In the genomic region with DNA sequence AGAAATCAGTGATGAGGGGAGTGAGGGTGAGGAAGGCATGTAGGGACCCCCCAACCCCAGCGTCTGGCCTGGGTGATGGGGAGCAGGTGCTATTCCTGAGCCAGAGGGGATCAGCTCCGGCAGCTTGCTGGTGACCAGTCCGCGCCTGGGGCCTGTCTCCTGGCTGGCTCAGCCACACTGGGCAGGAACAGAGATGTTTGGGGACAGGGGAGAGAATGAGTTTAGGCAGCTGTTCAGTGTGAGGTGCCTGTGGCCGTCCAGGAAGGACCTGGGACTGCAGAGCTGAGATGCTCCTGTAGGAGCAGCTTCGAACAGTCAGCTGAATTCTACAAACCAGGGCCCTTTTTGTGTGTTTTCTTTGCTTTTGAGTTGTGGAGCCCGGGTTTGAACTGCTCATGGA, we compare ENCODE assay signal across 16 cellular contexts. TPM values are rescaled to one million over a fixed set of nuclear protein-coding genes. Genes with fewer than 3 reads are reported as not detected.
"Had no signal": no experiment of that assay in that cellular context is flagged by ENCODE, and none has a peak within 500 bp of the region (broad histone marks: within the 10 kb centered on the region; RNA-seq: fewer than 3 reads in every experiment).

No MANE protein-coding gene starts in this region.

- H3K27me3 ChIP-seq: ascending aorta, cardiac muscle cell, dorsolateral prefrontal cortex, heart left ventricle, testis had no signal

- H3K27ac ChIP-seq: ascending aorta, cardiac muscle cell, dorsolateral prefrontal cortex, testis had no signal

- H3K4me3 ChIP-seq: ascending aorta, cardiac muscle cell, dorsolateral prefrontal cortex, heart left ventricle, lung, testis had no signal

- H3K4me3 Mint-ChIP-seq: activated CD4-positive, alpha-beta T cell treated with anti-CD3 and anti-CD28 coated beads, Interleukin-2, amount 10 ng/mL, durations not matched to agents 7 days and 5 days; activated naive CD8-positive, alpha-beta T cell treated with anti-CD3 and anti-CD28 coated beads, Interleukin-2, amount 50 U/mL, for 24 hours; activated T-helper 1 cell treated with anti-CD3 and anti-CD28 coated beads, Interleukin-12 subunit alpha, Interleukin-12 subunit beta, Interleukin-2, Interleukin-4 antibody, amounts not matched to agents 30 ng/mL and 10 ng/mL and 1 ng/mL, durations not matched to agents 14 hours and 24 hours and 36 hours; endodermal cell; stimulated activated naive CD8-positive, alpha-beta T cell treated with anti-CD3 and anti-CD28 coated beads, Interleukin-15, Interleukin-2, amounts not matched to agents 100 ng/mL and 50 ng/mL, for 24 hours had no signal

- H3K9me3 ChIP-seq: ascending aorta, heart left ventricle, testis had no signal

- ATAC-seq: activated naive CD8-positive, alpha-beta T cell treated with anti-CD3 and anti-CD28 coated beads, Interleukin-2, amount 50 U/mL, for 24 hours had no signal

- H3K9me3 Mint-ChIP-seq: activated CD4-positive, alpha-beta T cell treated with anti-CD3 and anti-CD28 coated beads, Interleukin-2, amount 10 ng/mL, durations not matched to agents 7 days and 5 days; activated naive CD8-positive, alpha-beta T cell treated with anti-CD3 and anti-CD28 coated beads, Interleukin-2, amount 50 U/mL, for 24 hours; activated T-helper 1 cell treated with anti-CD3 and anti-CD28 coated beads, Interleukin-12 subunit alpha, Interleukin-12 subunit beta, Interleukin-2, Interleukin-4 antibody, amounts not matched to agents 30 ng/mL and 10 ng/mL and 1 ng/mL, durations not matched to agents 14 hours and 24 hours and 36 hours; endodermal cell; stimulated activated naive CD8-positive, alpha-beta T cell treated with anti-CD3 and anti-CD28 coated beads, Interleukin-15, Interleukin-2, amounts not matched to agents 100 ng/mL and 50 ng/mL, for 24 hours had no signal

- H3K36me3 ChIP-seq: ascending aorta, cardiac muscle cell, heart left ventricle had no signal

- H3K4me1 ChIP-seq: ascending aorta, testis had no signal

- H3K27ac Mint-ChIP-seq: activated CD4-positive, alpha-beta T cell treated with anti-CD3 and anti-CD28 coated beads, Interleukin-2, amount 10 ng/mL, durations not matched to agents 7 days and 5 days; activated naive CD8-positive, alpha-beta T cell treated with anti-CD3 and anti-CD28 coated beads, Interleukin-2, amount 50 U/mL, for 24 hours; activated T-helper 1 cell treated with anti-CD3 and anti-CD28 coated beads, Interleukin-12 subunit alpha, Interleukin-12 subunit beta, Interleukin-2, Interleukin-4 antibody, amounts not matched to agents 30 ng/mL and 10 ng/mL and 1 ng/mL, durations not matched to agents 14 hours and 24 hours and 36 hours; endodermal cell; stimulated activated naive CD8-positive, alpha-beta T cell treated with anti-CD3 and anti-CD28 coated beads, Interleukin-15, Interleukin-2, amounts not matched to agents 100 ng/mL and 50 ng/mL, for 24 hours had no signal

- H3K4me1 Mint-ChIP-seq: endodermal cell had no signal

- DNase-seq: activated CD4-positive, alpha-beta T cell treated with anti-CD3 and anti-CD28 coated beads, Interleukin-2, amount 10 ng/mL, durations not matched to agents 7 days and 5 days; activated naive CD4-positive, alpha-beta T cell; activated naive CD8-positive, alpha-beta T cell treated with anti-CD3 and anti-CD28 coated beads, Interleukin-2, amount 50 U/mL, for 24 hours; dorsolateral prefrontal cortex; endodermal cell; midbrain; right cardiac atrium; stimulated activated CD4-positive, alpha-beta T cell treated with anti-CD3 and anti-CD28 coated beads, Interleukin-4, amount 100 ng/mL, for 4 hours; stimulated activated CD8-positive, alpha-beta memory T cell treated with anti-CD3 and anti-CD28 coated beads, Interleukin-4, amount 100 ng/mL, for 48 hours; testis had no signal

- H3K27me3 Mint-ChIP-seq: activated naive CD8-positive, alpha-beta T cell treated with anti-CD3 and anti-CD28 coated beads, Interleukin-2, amount 50 U/mL, for 24 hours; stimulated activated naive CD8-positive, alpha-beta T cell treated with anti-CD3 and anti-CD28 coated beads, Interleukin-15, Interleukin-2, amounts not matched to agents 100 ng/mL and 50 ng/mL, for 24 hours had no signal

RNA-seq across cellular contexts. Expression of gene SPNS2, which starts 23.2 kb away (rescaled TPM):
- total RNA-seq: activated T-helper 1 cell treated with anti-CD3 and anti-CD28 coated beads, Interleukin-12 subunit alpha, Interleukin-12 subunit beta, Interleukin-2, Interleukin-4 antibody, amounts not matched to agents 30 ng/mL and 10 ng/mL and 1 ng/mL, durations not matched to agents 14 hours and 24 hours and 36 hours had no signal

RNA-seq across cellular contexts. Expression of gene SPNS3, which starts 41.7 kb away (rescaled TPM):
- total RNA-seq: ascending aorta, cardiac muscle cell, endodermal cell had no signal
- polyA plus RNA-seq: cardiac muscle cell had no signal
